Comparison of ENCODE assay signal across 8 cellular contexts in genomic region chr5:36079200-36079761, GRCh38. TPM values are rescaled to one million over a fixed set of nuclear protein-coding genes. Genes with fewer than 3 reads are reported as not detected.
A peak's percentile ranks its signal among the peaks of the same experiment; 100 is the strongest.
DNase-seq lines count a peak whose midpoint lies in the region; ATAC-seq and TF ChIP-seq lines count a peak whose summit lies in the region.

No MANE protein-coding gene starts in this region.

- peak in 2 of 3 experiments; percentile 23 to 36 for TF ChIP-seq CTCF in ascending aorta (IDR thresholded peaks at IDR 0.05)

- H3K4me3 Mint-ChIP-seq in stimulated activated effector memory CD8-positive, alpha-beta T cell treated with anti-CD3 and anti-CD28 coated beads, Interleukin-12 subunit alpha, Interleukin-12 subunit beta, amount 100 ng/mL, for 72 hours = no peak overlapping the region

- H3K9me3 ChIP-seq in ascending aorta (no peaks in the 10 kb centered on the region), iPS-18a (ENCODE audit: control insufficient read depth, low read depth, low read length) (no peaks in the 10 kb centered on the region)

- no peaks in the 10 kb centered on the region for H3K4me1 Mint-ChIP-seq in stimulated activated effector memory CD8-positive, alpha-beta T cell treated with anti-CD3 and anti-CD28 coated beads, Interleukin-12 subunit alpha, Interleukin-12 subunit beta, amount 100 ng/mL, for 72 hours

- H3K27ac ChIP-seq in ascending aorta (no peak overlapping the region), iPS-18a (ENCODE audit: low read length) (no peak overlapping the region)

- no peaks in the 10 kb centered on the region for H3K36me3 ChIP-seq in ascending aorta
- H3K36me3 ChIP-seq in iPS-18a (ENCODE audit: control insufficient read depth, low read depth, low read length) = no peaks in the 10 kb centered on the region

- no peaks in the 10 kb centered on the region for H3K27me3 ChIP-seq in ascending aorta
- no peaks in the 10 kb centered on the region for H3K27me3 ChIP-seq in iPS-18a (ENCODE audit: control insufficient read depth, insufficient read depth, low read length)

- DNase-seq in activated T-cell treated with anti-CD3 and anti-CD28 coated beads for 4 hours (peak; percentile 9), NCI-H510A treated with DMSO at 0.1 percent for 48 hours (lab: John Stamatoyannopoulos, UW) (peak; percentile 65), ascending aorta (ENCODE audit: low spot score in 2 of 2) (no peak)
- no peak for DNase-seq in activated T-cell treated with anti-CD3 and anti-CD28 coated beads, Interleukin-2, amount 50 U/mL, for 1 hour
- DNase-seq in stimulated activated effector memory CD8-positive, alpha-beta T cell treated with anti-CD3 and anti-CD28 coated beads, Interleukin-12 subunit alpha, Interleukin-12 subunit beta, amount 100 ng/mL, for 72 hours (ENCODE audit: low spot score in 2 of 2) = no peak

- H3K9ac ChIP-seq in iPS-18a (ENCODE audit: low read length) = no peak overlapping the region

- H3K27ac Mint-ChIP-seq in stimulated activated effector memory CD8-positive, alpha-beta T cell treated with anti-CD3 and anti-CD28 coated beads, Interleukin-12 subunit alpha, Interleukin-12 subunit beta, amount 100 ng/mL, for 72 hours = no peak overlapping the region

- peak; percentile 98 for ATAC-seq in GM21390 (IDR thresholded peaks at IDR 0.05; ENCODE audit: unreplicated experiment)
- peak; percentile 69 for ATAC-seq in HG03558 (IDR thresholded peaks at IDR 0.05; ENCODE audit: extremely low read depth, unreplicated experiment)
- peak; percentile 85 for ATAC-seq in stimulated activated effector memory CD8-positive, alpha-beta T cell treated with anti-CD3 and anti-CD28 coated beads, Interleukin-12 subunit alpha, Interleukin-12 subunit beta, amount 100 ng/mL, for 72 hours

- no peaks in the 10 kb centered on the region for H3K9me3 Mint-ChIP-seq in stimulated activated effector memory CD8-positive, alpha-beta T cell treated with anti-CD3 and anti-CD28 coated beads, Interleukin-12 subunit alpha, Interleukin-12 subunit beta, amount 100 ng/mL, for 72 hours

- H3K4me1 ChIP-seq in ascending aorta = no peaks in the 10 kb centered on the region
- peaks cover 4% of the 10 kb centered on the region for H3K4me1 ChIP-seq in iPS-18a (ENCODE audit: control insufficient read depth, low read depth, low read length)

- intact Hi-C loops in ascending aorta (cut with DNase I) = no loop called here

- no peak overlapping the region for H3K4me3 ChIP-seq in ascending aorta
- H3K4me3 ChIP-seq in iPS-18a (ENCODE audit: low read length) = peak overlapping the region; percentile 13

- H3K36me3 Mint-ChIP-seq in stimulated activated effector memory CD8-positive, alpha-beta T cell treated with anti-CD3 and anti-CD28 coated beads, Interleukin-12 subunit alpha, Interleukin-12 subunit beta, amount 100 ng/mL, for 72 hours = no peaks in the 10 kb centered on the region

RNA-seq across cellular contexts. Expression of gene UGT3A2, which starts 12.6 kb away (rescaled TPM):
- total RNA-seq in ascending aorta = not detected

Comparison
In these comparisons a context has a peak if more than half of its experiments do, and no peak if none do; other contexts are left out.
1. DNase-seq: peak in activated T-cell treated with anti-CD3 and anti-CD28 coated beads for 4 hours (single experiment) and NCI-H510A treated with DMSO at 0.1 percent for 48 hours (single experiment); none in activated T-cell treated with anti-CD3 and anti-CD28 coated beads, Interleukin-2, amount 50 U/mL, for 1 hour (single experiment), ascending aorta (0 of 2) and stimulated activated effector memory CD8-positive, alpha-beta T cell treated with anti-CD3 and anti-CD28 coated beads, Interleukin-12 subunit alpha, Interleukin-12 subunit beta, amount 100 ng/mL, for 72 hours (0 of 2).
2. Peak in every context shown above with its lines, with median percentiles within 50 percentile points of each other: ATAC-seq.